Comparison of ENCODE assay signal across 10 cellular contexts in the genomic region with DNA sequence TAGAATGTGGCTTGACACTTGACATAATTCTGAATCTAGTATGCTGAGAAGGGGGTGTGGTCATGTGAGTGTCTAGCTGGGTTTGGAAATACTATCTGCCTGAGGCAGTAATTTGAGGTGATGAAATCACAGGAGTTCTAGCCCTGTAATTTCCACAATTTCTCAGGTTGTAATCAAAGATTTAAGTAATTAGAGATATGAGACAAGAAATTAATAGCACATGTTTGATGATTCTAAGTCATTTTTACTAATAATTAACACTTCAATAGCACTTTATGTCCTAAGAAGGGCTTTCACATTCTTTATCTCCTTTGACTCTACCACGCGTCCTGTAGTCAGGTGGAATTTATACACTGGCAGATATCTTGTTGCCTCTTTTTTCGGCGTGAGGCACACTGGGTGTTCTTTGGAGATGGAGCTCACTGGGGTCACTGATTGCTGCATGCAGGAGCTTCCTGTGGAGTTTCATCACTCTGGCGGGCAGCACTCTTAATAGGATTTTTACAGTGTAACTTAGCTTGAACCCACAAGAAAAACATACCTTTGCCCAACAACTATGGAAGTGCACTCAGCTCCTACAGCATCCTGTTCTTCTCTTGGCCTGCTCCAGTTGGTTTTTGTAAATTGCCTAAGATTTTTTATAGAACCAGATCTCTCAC. TPM values are rescaled to one million over a fixed set of nuclear protein-coding genes. Genes with fewer than 3 reads are reported as not detected.
DNase-seq lines count a peak whose midpoint lies in the region; ATAC-seq and TF ChIP-seq lines count a peak whose summit lies in the region.
"Had no signal": no experiment of that assay in that cellular context is flagged by ENCODE, and none has a peak within 500 bp of the region (broad histone marks: within the 10 kb centered on the region; RNA-seq: fewer than 3 reads in every experiment).

No MANE protein-coding gene starts in this region.

- no peak for TF ChIP-seq CTCF in CD4-positive, alpha-beta T cell (IDR thresholded peaks at IDR 0.05)
- TF ChIP-seq CTCF in mucosa of descending colon (IDR thresholded peaks at IDR 0.05), result no peak

- peak overlapping the region; percentile 98 for H3K27ac Mint-ChIP-seq in CD4-positive, alpha-beta T cell
- peak overlapping the region; percentile 69 for H3K27ac Mint-ChIP-seq in memory B cell

- H3K4me3 Mint-ChIP-seq in CD4-positive, alpha-beta T cell, result peak overlapping the region; percentile 68
- H3K4me3 Mint-ChIP-seq in memory B cell, result no peak overlapping the region

- H3K9ac ChIP-seq in adipocyte (ENCODE audit: low read length), result no peak overlapping the region

- H3K36me3 Mint-ChIP-seq in CD4-positive, alpha-beta T cell (ENCODE audit: low read depth), result peaks cover 19% of the 10 kb centered on the region
- H3K36me3 Mint-ChIP-seq in memory B cell, result peaks cover 1% of the 10 kb centered on the region

- no peaks in the 10 kb centered on the region for H3K27me3 Mint-ChIP-seq in CD4-positive, alpha-beta T cell
- no peaks in the 10 kb centered on the region for H3K27me3 Mint-ChIP-seq in memory B cell

- H3K4me1 Mint-ChIP-seq in CD4-positive, alpha-beta T cell (ENCODE audit: low read depth), result peaks cover 88% of the 10 kb centered on the region
- H3K4me1 Mint-ChIP-seq in memory B cell, result peaks cover 48% of the 10 kb centered on the region

- H3K4me3 ChIP-seq in adipocyte (ENCODE audit: low read length), result no peak overlapping the region
- H3K4me3 ChIP-seq in mucosa of descending colon, result no peak overlapping the region
- H3K4me3 ChIP-seq: heart right ventricle had no signal

- no peak for DNase-seq in CD4-positive, alpha-beta T cell
- DNase-seq in HT-29 (ENCODE audit: low spot score) (peak; percentile 61), adipocyte (ENCODE audit: low read depth) (peak; percentile 93), memory B cell (ENCODE audit: low spot score in 2 of 2) (no peak), mucosa of descending colon (no peak), T-helper 1 cell (no peak)
- DNase-seq: activated CD4-positive, alpha-beta T cell treated with anti-CD3 and anti-CD28 coated beads, Interleukin-2, amount 50 U/mL, for 1 hour; heart right ventricle had no signal

- H3K4me1 ChIP-seq in adipocyte (ENCODE audit: control insufficient read depth, insufficient read depth, low read length), result peaks cover 50% of the 10 kb centered on the region
- H3K4me1 ChIP-seq in mucosa of descending colon (ENCODE audit: low read depth), result no peaks in the 10 kb centered on the region

- intact Hi-C loops in CD4-positive, alpha-beta T cell (cut with DNase I, micrococcal nuclease), result loop anchor here (5.0 kb wide), 3 partner anchors 109 to 314 kb away; no protein-coding TSS in a partner anchor
- intact Hi-C loops in mucosa of descending colon (cut with DNase I, micrococcal nuclease), result no loop called here

- H3K27ac ChIP-seq in CD4-positive, alpha-beta T cell (ENCODE audit: low read depth, low read length), result no peak overlapping the region
- H3K27ac ChIP-seq: heart right ventricle had no signal

- no peaks in the 10 kb centered on the region for H3K27me3 ChIP-seq in CD4-positive, alpha-beta T cell (ENCODE audit: control insufficient read depth, insufficient read depth, low read length)
- H3K27me3 ChIP-seq in adipocyte (replicated peaks; ENCODE audit: control insufficient read depth, insufficient read depth, low read length), result peaks cover 6% of the 10 kb centered on the region

- no peaks in the 10 kb centered on the region for H3K9me3 Mint-ChIP-seq in CD4-positive, alpha-beta T cell
- H3K9me3 Mint-ChIP-seq in memory B cell, result no peaks in the 10 kb centered on the region

- no peaks in the 10 kb centered on the region for H3K9me3 ChIP-seq in CD4-positive, alpha-beta T cell (ENCODE audit: control insufficient read depth, low read length)
- H3K9me3 ChIP-seq in adipocyte (ENCODE audit: control insufficient read depth, low read length) (no peaks in the 10 kb centered on the region), mucosa of descending colon (no peaks in the 10 kb centered on the region)
- H3K9me3 ChIP-seq: heart right ventricle had no signal

- H3K36me3 ChIP-seq in adipocyte (ENCODE audit: control insufficient read depth, insufficient read depth, low read length, severe bottlenecking) (no peaks in the 10 kb centered on the region), mucosa of descending colon (ENCODE audit: low read depth) (no peaks in the 10 kb centered on the region)
- H3K36me3 ChIP-seq: heart right ventricle had no signal

- CTCF ChIA-PET in CD4-positive, alpha-beta T cell (lab: Charles Lee), result interaction anchor here (0.9 to 3.4 kb wide), 3 partner anchors 12 to 110 kb away, joined by 3 to 16 read pairs (median 3); no protein-coding TSS in a partner anchor

- POLR2A ChIA-PET in CD4-positive, alpha-beta T cell (lab: Charles Lee), result interaction anchor here (0.6 to 4.9 kb wide), 10 partner anchors 13 to 315 kb away, joined by 3 to 43 read pairs (median 3); no protein-coding TSS in a partner anchor

- no peak for ATAC-seq in CD4-positive, alpha-beta T cell (ENCODE audit: poor library complexity)
- ATAC-seq in memory B cell (ENCODE audit: low read depth), result no peak
- no peak for ATAC-seq in mucosa of descending colon
- ATAC-seq in HG03469 (IDR thresholded peaks at IDR 0.05; ENCODE audit: unreplicated experiment), result no peak
- ATAC-seq in HG03520 (IDR thresholded peaks at IDR 0.05; ENCODE audit: unreplicated experiment), result no peak

RNA-seq across cellular contexts. Expression of a gene that starts 3.3 kb away (rescaled TPM):
- 10 to 100 TPM in 1 of 2 experiments, 1 to 10 TPM in 1; 9.7 to 10.1 TPM for total RNA-seq in CD4-positive, alpha-beta T cell
- total RNA-seq in HT-29 (2014; rRNA removed; shearing (Covaris generic)), result 24.3 and 26.2 TPM in 2 replicates
- total RNA-seq in mucosa of descending colon, result 10 to 100 TPM in 1 of 3 donors, 1 to 10 TPM in 2; 3.5 to 39.3 (median 4.8) TPM

RNA-seq across cellular contexts. Expression of a gene that starts 3.7 kb away (rescaled TPM):
- total RNA-seq in CD4-positive, alpha-beta T cell, result 10 to 100 TPM; 18.7 to 20.0 TPM
- total RNA-seq in HT-29 (2014; rRNA removed; shearing (Covaris generic)), result 3.0 and 4.8 TPM in 2 replicates
- total RNA-seq in mucosa of descending colon, result 1 to 10 TPM; 2.2 to 4.7 (median 2.9) TPM

Comparison
In these comparisons a context has a peak if more than half of its experiments do, and no peak if none do; other contexts are left out.
1. DNase-seq: peak in HT-29 (single experiment) and adipocyte (single experiment); none in CD4-positive, alpha-beta T cell (0 of 10), memory B cell (0 of 2), mucosa of descending colon (0 of 3) and T-helper 1 cell (0 of 5).
2. intact Hi-C loops: an anchor here in CD4-positive, alpha-beta T cell (5.0 kb wide); none called in mucosa of descending colon.